In genomic region chr3:32015638-32016037, GRCh38 we compare ENCODE assay signal across 1 cellular context. TPM values are rescaled to one million over a fixed set of nuclear protein-coding genes. Genes with fewer than 3 reads are reported as not detected.
"Had no signal": no experiment of that assay in that cellular context is flagged by ENCODE, and none has a peak within 500 bp of the region (broad histone marks: within the 10 kb centered on the region; RNA-seq: fewer than 3 reads in every experiment).

No MANE protein-coding gene starts in this region.

RNA-seq across cellular contexts. Expression of gene ZNF860, which starts 34.1 kb away (rescaled TPM):
- total RNA-seq: GM12878 had no signal
- polyA plus RNA-seq: GM12878 had no signal
